ENCODE assay signal across 8 cellular contexts in the genomic region with DNA sequence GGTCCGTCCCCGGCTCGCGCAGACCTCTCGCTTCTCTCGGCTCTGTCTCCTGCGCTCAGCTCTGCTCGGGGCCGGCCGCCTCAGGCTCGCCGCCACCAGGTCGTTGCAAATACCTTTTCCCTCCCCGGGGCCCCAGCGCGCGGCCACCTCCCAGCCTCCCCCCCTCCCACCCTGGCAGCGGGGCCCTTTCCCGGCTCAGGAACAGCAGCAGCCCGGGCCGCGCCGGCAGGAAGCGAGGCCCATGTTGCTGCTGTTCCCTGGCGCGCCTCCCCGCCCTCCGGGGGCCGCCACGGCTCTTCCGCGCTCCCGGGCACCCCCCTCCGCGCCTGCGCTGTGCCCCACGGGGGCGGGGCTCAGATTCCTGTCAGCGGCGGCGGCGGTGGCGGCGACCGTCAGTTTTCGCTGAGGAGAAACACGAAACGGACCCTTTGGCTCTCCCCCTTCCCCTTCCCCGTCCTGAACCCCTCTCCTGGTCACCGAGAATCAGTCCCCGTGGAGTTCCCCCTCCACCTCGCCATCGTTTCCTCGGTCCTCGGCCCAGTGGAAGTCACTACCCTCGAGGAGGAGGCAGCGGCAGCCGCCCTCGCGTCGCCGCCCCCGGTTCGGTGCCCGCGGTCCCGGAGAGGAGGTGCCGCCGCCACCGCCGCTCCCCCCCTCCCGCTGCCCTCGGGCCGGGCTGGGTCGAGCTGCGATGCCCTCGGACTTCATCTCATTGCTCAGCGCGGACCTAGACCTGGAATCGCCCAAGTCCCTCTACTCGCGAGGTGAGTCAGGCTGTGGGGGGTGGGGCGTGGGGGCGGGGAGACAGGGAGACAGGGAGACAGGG. TPM values are rescaled to one million over a fixed set of nuclear protein-coding genes. Genes with fewer than 3 reads are reported as not detected.
DNase-seq lines count a peak whose midpoint lies in the region; ATAC-seq and TF ChIP-seq lines count a peak whose summit lies in the region.

A gene with protein sequence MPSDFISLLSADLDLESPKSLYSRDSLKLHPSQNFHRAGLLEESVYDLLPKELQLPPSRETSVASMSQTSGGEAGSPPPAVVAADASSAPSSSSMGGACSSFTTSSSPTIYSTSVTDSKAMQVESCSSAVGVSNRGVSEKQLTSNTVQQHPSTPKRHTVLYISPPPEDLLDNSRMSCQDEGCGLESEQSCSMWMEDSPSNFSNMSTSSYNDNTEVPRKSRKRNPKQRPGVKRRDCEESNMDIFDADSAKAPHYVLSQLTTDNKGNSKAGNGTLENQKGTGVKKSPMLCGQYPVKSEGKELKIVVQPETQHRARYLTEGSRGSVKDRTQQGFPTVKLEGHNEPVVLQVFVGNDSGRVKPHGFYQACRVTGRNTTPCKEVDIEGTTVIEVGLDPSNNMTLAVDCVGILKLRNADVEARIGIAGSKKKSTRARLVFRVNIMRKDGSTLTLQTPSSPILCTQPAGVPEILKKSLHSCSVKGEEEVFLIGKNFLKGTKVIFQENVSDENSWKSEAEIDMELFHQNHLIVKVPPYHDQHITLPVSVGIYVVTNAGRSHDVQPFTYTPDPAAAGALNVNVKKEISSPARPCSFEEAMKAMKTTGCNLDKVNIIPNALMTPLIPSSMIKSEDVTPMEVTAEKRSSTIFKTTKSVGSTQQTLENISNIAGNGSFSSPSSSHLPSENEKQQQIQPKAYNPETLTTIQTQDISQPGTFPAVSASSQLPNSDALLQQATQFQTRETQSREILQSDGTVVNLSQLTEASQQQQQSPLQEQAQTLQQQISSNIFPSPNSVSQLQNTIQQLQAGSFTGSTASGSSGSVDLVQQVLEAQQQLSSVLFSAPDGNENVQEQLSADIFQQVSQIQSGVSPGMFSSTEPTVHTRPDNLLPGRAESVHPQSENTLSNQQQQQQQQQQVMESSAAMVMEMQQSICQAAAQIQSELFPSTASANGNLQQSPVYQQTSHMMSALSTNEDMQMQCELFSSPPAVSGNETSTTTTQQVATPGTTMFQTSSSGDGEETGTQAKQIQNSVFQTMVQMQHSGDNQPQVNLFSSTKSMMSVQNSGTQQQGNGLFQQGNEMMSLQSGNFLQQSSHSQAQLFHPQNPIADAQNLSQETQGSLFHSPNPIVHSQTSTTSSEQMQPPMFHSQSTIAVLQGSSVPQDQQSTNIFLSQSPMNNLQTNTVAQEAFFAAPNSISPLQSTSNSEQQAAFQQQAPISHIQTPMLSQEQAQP (N-terminal part only) (plus strand): TSS at position 356 of the 826 bp plus-strand sequence. CDS start 336 bp downstream, at position 692.

- H3K36me3 ChIP-seq in A673 (ENCODE audit: insufficient read depth, low read length, poor library complexity, severe bottlenecking), result no peaks in the 10 kb centered on the region

- TF ChIP-seq CTCF in A673 (conservative IDR thresholded peaks at IDR 0.05; ENCODE audit: low read depth, low read length), result no peak

- intact Hi-C loops in A673 (cut with micrococcal nuclease; ENCODE audit: unreplicated experiment), result loop anchor here (2.0 kb wide), 1 partner anchor 169 kb away; no protein-coding TSS in a partner anchor

- peak; percentile 51 for ATAC-seq in GM18907 (IDR thresholded peaks at IDR 0.05; ENCODE audit: unreplicated experiment)
- ATAC-seq in HG03432 (IDR thresholded peaks at IDR 0.05; ENCODE audit: unreplicated experiment), result peak; percentile 62

- DNase-seq in A673 (ENCODE audit: low spot score) (peak; percentile 92), NCI-H510A treated with DMSO at 0.1 percent for 48 hours (lab: John Stamatoyannopoulos, UW) (peak; percentile 82)
- peak; percentile 89 for DNase-seq in activated CD4-positive, alpha-beta T cell treated with anti-CD3 and anti-CD28 coated beads for 48 hours
- peak; percentile 77 to 88 (median 81) for DNase-seq in stimulated activated CD4-positive, alpha-beta T cell treated with anti-CD3 and anti-CD28 coated beads, Interleukin-1b, Interleukin-23, amount 100 ng/mL, for 24 hours (ENCODE audit: low read depth in 4 of 4, low spot score in 1 of 4)

- no peaks in the 10 kb centered on the region for H3K27me3 ChIP-seq in A673 (replicated peaks; ENCODE audit: insufficient read depth, low read depth, low read length, poor library complexity)
- H3K27me3 ChIP-seq in layer of hippocampus (ENCODE audit: control insufficient read depth, insufficient read depth, low read length), result no peaks in the 10 kb centered on the region

- POLR2A ChIA-PET in A673 (lab: Charles Lee; ENCODE audit: low non-redundant PET), result no interaction called here

- H3K4me1 ChIP-seq in A673 (ENCODE audit: insufficient read depth, low read length, poor library complexity, severe bottlenecking), result peaks cover 38% of the 10 kb centered on the region

- no peaks in the 10 kb centered on the region for H3K9me3 ChIP-seq in A673 (ENCODE audit: low read depth, low read length, poor library complexity, severe bottlenecking)

- no TSS peak for BruUV-seq in A673 (replicated peaks; lab: Mats Ljungman, UMichigan)

- CTCF ChIA-PET in A673 (lab: Charles Lee), result no interaction called here

- H3K4me3 ChIP-seq in A673 (ENCODE audit: low read depth, low read length, poor library complexity, severe bottlenecking), result peak within 1 kb of the TSS; percentile 98

- H3K27ac ChIP-seq in A673 (ENCODE audit: low read depth, low read length, poor library complexity, severe bottlenecking) (peak within 1 kb of the TSS; percentile 86), cingulate gyrus (ENCODE audit: low read depth, low read length) (peak within 1 kb of the TSS; percentile 95), layer of hippocampus (ENCODE audit: low read depth, low read length) (peak within 1 kb of the TSS; percentile 97)

RNA-seq across cellular contexts. Expression of the gene that starts here (rescaled TPM):
- total RNA-seq in A673 (2021), result 32.0 and 34.8 TPM in 2 replicates

Comparison
In these comparisons a context has a peak if more than half of its experiments do, and no peak if none do; other contexts are left out.
1. Peak in every context shown above with its lines: DNase-seq, ATAC-seq, H3K4me3 ChIP-seq and H3K27ac ChIP-seq.